Comparison of ENCODE assay signal across 1 cellular context in the genomic region with DNA sequence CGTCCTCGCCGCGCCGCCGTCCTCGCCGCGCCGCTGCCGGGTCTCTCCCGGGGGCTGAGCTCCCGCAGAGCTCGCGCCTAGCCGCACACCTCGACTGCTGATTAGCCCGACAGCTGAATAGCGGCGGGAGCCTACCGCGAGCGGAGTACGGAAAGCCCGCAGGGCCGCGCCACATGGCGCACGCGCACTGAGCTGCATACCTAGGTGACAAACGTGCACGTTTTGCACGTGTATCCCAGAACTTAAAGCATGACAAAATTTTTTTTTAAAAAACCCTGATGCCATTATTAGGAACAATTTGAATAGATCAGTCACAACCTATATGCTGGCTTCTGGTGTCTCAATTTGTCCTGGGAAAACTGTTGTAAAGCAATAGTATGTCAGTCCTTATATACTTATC.
TF ChIP-seq lines count a peak whose summit lies in the region.

A gene with protein sequence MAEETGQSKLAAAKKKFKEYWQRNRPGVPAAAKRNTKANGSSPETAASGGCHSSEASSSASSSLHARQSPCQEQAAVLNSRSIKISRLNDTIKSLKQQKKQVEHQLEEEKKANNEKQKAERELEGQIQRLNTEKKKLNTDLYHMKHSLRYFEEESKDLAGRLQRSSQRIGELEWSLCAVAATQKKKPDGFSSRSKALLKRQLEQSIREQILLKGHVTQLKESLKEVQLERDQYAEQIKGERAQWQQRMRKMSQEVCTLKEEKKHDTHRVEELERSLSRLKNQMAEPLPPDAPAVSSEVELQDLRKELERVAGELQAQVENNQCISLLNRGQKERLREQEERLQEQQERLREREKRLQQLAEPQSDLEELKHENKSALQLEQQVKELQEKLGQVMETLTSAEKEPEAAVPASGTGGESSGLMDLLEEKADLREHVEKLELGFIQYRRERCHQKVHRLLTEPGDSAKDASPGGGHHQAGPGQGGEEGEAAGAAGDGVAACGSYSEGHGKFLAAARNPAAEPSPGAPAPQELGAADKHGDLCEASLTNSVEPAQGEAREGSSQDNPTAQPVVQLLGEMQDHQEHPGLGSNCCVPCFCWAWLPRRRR (minus strand): TSS at position 122 of the 400 bp plus-strand sequence. CDS start 48,117 bp downstream, outside the sequence.

TF ChIP-seq in HEK293, 187 proteins besides CTCF, POLR2A, EP300 and RAD21 (continued from another document):
- TF ChIP-seq YY2 (tag by site-specific recombination; IDR thresholded peaks at IDR 0.05) (no peak), ZNF335 (tag by site-specific recombination; conservative IDR thresholded peaks at IDR 0.05) (0 out of 2 replicates have a peak, but pooled peaks have one; percentile 30), ZNF654 (tag by site-specific recombination; IDR thresholded peaks at IDR 0.05; ENCODE audit: low read depth) (no peak), YY1 (tag by site-specific recombination; IDR thresholded peaks at IDR 0.05) (no peak), ZNF146 (tag by site-specific recombination; IDR thresholded peaks at IDR 0.05) (no peak), HOXA7 (CRISPR knock-in tag; IDR thresholded peaks at IDR 0.05; ENCODE audit: borderline replicate concordance) (no peak), IKZF3 (tag by site-specific recombination; IDR thresholded peaks at IDR 0.05) (no peak), ZNF19 (tag by site-specific recombination; IDR thresholded peaks at IDR 0.05; ENCODE audit: low read depth) (no peak), ZBTB1 (tag by site-specific recombination; IDR thresholded peaks at IDR 0.05) (no peak), KLF8 (tag by site-specific recombination; IDR thresholded peaks at IDR 0.05) (no peak), ZNF621 (tag by site-specific recombination; IDR thresholded peaks at IDR 0.05) (no peak), ZNF214 (tag by site-specific recombination; IDR thresholded peaks at IDR 0.05; ENCODE audit: borderline replicate concordance) (no peak), ZEB2 (tag by site-specific recombination; IDR thresholded peaks at IDR 0.05) (no peak), GLIS1 (tag by site-specific recombination; IDR thresholded peaks at IDR 0.05) (peak; percentile 60), ZNF580 (tag by site-specific recombination; IDR thresholded peaks at IDR 0.05) (0 out of 2 replicates have a peak, but pooled peaks have one; percentile 31), ZNF777 (tag by site-specific recombination; IDR thresholded peaks at IDR 0.05; ENCODE audit: borderline replicate concordance) (no peak), MZF1 (tag by site-specific recombination; IDR thresholded peaks at IDR 0.05; ENCODE audit: borderline replicate concordance) (no peak), OSR2 (tag by site-specific recombination; IDR thresholded peaks at IDR 0.05) (no peak), ZBTB8A (tag by site-specific recombination; IDR thresholded peaks at IDR 0.05) (0 out of 2 replicates have a peak, but pooled peaks have one; percentile 24), ZBTB20 (tag by site-specific recombination; IDR thresholded peaks at IDR 0.05) (peak; percentile 26; the same call in 1 of the 2 replicates), WT1 (tag by site-specific recombination; IDR thresholded peaks at IDR 0.05) (no peak), ZNF10 (tag by site-specific recombination; IDR thresholded peaks at IDR 0.05) (no peak), ZNF707 (tag by site-specific recombination; IDR thresholded peaks at IDR 0.05) (no peak), MYNN (tag by site-specific recombination; IDR thresholded peaks at IDR 0.05; ENCODE audit: borderline replicate concordance) (no peak), ZIC2 (tag by site-specific recombination; IDR thresholded peaks at IDR 0.05) (peak; percentile 37; the same call in 1 of the 2 replicates), FEZF1 (tag by site-specific recombination; IDR thresholded peaks at IDR 0.05) (no peak), ZNF239 (tag by site-specific recombination; IDR thresholded peaks at IDR 0.05) (no peak), ZNF558 (tag by site-specific recombination; IDR thresholded peaks at IDR 0.05) (no peak), ZNF585B (tag by site-specific recombination; IDR thresholded peaks at IDR 0.05) (no peak), ZNF830 (tag by site-specific recombination; IDR thresholded peaks at IDR 0.05; ENCODE audit: low read depth) (no peak), ZNF626 (tag by site-specific recombination; IDR thresholded peaks at IDR 0.05) (no peak), ZNF561 (tag by site-specific recombination; IDR thresholded peaks at IDR 0.05; ENCODE audit: borderline replicate concordance) (0 out of 2 replicates have a peak, but pooled peaks have one; percentile 36)
- TF ChIP-seq, protein P1, sequence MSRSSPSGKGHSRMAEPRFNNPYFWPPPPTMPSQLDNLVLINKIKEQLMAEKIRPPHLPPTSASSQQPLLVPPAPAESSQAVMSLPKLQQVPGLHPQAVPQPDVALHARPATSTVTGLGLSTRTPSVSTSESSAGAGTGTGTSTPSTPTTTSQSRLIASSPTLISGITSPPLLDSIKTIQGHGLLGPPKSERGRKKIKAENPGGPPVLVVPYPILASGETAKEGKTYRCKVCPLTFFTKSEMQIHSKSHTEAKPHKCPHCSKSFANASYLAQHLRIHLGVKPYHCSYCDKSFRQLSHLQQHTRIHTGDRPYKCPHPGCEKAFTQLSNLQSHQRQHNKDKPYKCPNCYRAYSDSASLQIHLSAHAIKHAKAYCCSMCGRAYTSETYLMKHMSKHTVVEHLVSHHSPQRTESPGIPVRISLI (tag by site-specific recombination; IDR thresholded peaks at IDR 0.05), result peak; percentile 13; the same call in 1 of the 2 replicates
- TF ChIP-seq, protein P2, sequence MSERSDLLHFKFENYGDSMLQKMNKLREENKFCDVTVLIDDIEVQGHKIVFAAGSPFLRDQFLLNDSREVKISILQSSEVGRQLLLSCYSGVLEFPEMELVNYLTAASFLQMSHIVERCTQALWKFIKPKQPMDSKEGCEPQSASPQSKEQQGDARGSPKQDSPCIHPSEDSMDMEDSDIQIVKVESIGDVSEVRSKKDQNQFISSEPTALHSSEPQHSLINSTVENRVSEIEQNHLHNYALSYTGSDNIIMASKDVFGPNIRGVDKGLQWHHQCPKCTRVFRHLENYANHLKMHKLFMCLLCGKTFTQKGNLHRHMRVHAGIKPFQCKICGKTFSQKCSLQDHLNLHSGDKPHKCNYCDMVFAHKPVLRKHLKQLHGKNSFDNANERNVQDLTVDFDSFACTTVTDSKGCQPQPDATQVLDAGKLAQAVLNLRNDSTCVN (tag by site-specific recombination; optimal IDR thresholded peaks at IDR 0.05), result peak; percentile 72
TF ChIP-seq in HEK293: peak in this region for 11.
